In the genomic region with DNA sequence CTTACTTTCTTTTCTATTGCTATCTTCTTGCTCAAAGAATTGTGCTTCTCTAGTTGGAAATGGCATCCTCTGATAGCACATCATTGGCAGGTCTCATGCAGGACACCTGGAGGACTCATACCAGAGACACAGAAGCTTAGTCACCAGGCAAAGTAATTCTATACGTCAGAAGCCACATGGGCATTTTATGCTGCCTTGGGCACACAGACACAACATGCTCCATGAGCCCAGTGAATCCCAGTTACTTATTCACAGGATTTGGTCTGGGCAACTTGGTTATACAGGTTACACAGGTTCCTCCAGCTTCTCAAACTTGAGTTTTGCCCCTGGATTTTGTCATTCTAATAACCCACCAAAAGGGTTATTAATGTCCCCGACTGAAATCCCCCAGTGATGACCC, we compare ENCODE assay signal across 24 cellular contexts. TPM values are rescaled to one million over a fixed set of nuclear protein-coding genes. Genes with fewer than 3 reads are reported as not detected.
DNase-seq lines count a peak whose midpoint lies in the region; ATAC-seq, FAIRE-seq and TF ChIP-seq lines count a peak whose summit lies in the region.
"Had no signal": no experiment of that assay in that cellular context is flagged by ENCODE, and none has a peak within 500 bp of the region (broad histone marks: within the 10 kb centered on the region; RNA-seq: fewer than 3 reads in every experiment).

No MANE protein-coding gene starts in this region.

- 16 to 68% (median 37%) methylated on average over 2 of the region's 2 CpGs for WGBS in small intestine, 3 donors
- WGBS in GM23248 (ENCODE audit: low coverage in 1 of 2, low lambda C conversion rate in 2 of 2, missing lambda C conversion rate in 2 of 2), 2 experiments, result 50 to 54% methylated on average over 2 of the region's 2 CpGs

- no peak overlapping the region for H3K9ac ChIP-seq in GM23248
- H3K9ac ChIP-seq: neural progenitor cell had no signal

- no peaks in the 10 kb centered on the region for H3F3A ChIP-seq in GM23248 (ENCODE audit: insufficient read depth)

- H3K36me3 ChIP-seq in small intestine (ENCODE audit: control insufficient read depth in 2 of 2, insufficient read depth in 2 of 2, low read length in 2 of 2) (peaks cover 0 to 4% of the 10 kb centered on the region in 2 donors), GM23248 (ENCODE audit: low read depth) (no peaks in the 10 kb centered on the region)
- H3K36me3 ChIP-seq: neural progenitor cell, vagina had no signal

- no peaks in the 10 kb centered on the region for H3K4me1 Mint-ChIP-seq in activated naive CD8-positive, alpha-beta T cell treated with anti-CD3 and anti-CD28 coated beads, Interleukin-2, amount 50 U/mL, for 24 hours
- H3K4me1 Mint-ChIP-seq: activated naive CD8-positive, alpha-beta T cell treated with anti-CD3 and anti-CD28 coated beads, Interleukin-2, amount 10 ng/mL, durations not matched to agents 7 days and 5 days had no signal

- no peak overlapping the region for H3K27ac Mint-ChIP-seq in activated naive CD8-positive, alpha-beta T cell treated with anti-CD3 and anti-CD28 coated beads, Interleukin-2, amount 50 U/mL, for 24 hours
- H3K27ac Mint-ChIP-seq: activated naive CD8-positive, alpha-beta T cell treated with anti-CD3 and anti-CD28 coated beads, Interleukin-2, amount 10 ng/mL, durations not matched to agents 7 days and 5 days; neural progenitor cell; WTC11 had no signal

- ATAC-seq in foreskin keratinocyte, result peak; percentile 91
- ATAC-seq in activated naive CD8-positive, alpha-beta T cell treated with anti-CD3 and anti-CD28 coated beads, Interleukin-2, amount 50 U/mL, for 24 hours, result no peak
- ATAC-seq: WTC11 had no signal

- H3K4me1 ChIP-seq in foreskin keratinocyte, result peaks cover 32% of the 10 kb centered on the region
- H3K4me1 ChIP-seq in small intestine (ENCODE audit: control insufficient read depth in 2 of 2, insufficient read depth in 1 of 2, low read depth in 1 of 2, low read length in 1 of 2), result peaks cover 4% of the 10 kb centered on the region in 2 donors
- H3K4me1 ChIP-seq in GM23248 (ENCODE audit: insufficient read depth), result no peaks in the 10 kb centered on the region

- no peaks in the 10 kb centered on the region for H3K9me2 ChIP-seq in GM23248 (ENCODE audit: insufficient read depth)

- no peaks in the 10 kb centered on the region for H4K20me1 ChIP-seq in GM23248 (ENCODE audit: insufficient read depth)

- H3K27me3 Mint-ChIP-seq in activated naive CD8-positive, alpha-beta T cell treated with anti-CD3 and anti-CD28 coated beads, Interleukin-2, amount 50 U/mL, for 24 hours, result no peaks in the 10 kb centered on the region
- H3K27me3 Mint-ChIP-seq: progenitor cell of endocrine pancreas had no signal

- in situ Hi-C loops in GM23248 (cut with MboI), result no loop called here

- H3K27me3 ChIP-seq in foreskin keratinocyte (no peaks in the 10 kb centered on the region), small intestine (ENCODE audit: control insufficient read depth in 2 of 2, insufficient read depth in 2 of 2, low read length in 2 of 2) (no peaks in the 10 kb centered on the region), GM23248 (replicated peaks; ENCODE audit: insufficient read depth) (peaks cover 16% of the 10 kb centered on the region)
- H3K27me3 ChIP-seq: neural progenitor cell, vagina had no signal

- no peak overlapping the region for H3K4me3 Mint-ChIP-seq in activated naive CD8-positive, alpha-beta T cell treated with anti-CD3 and anti-CD28 coated beads, Interleukin-2, amount 50 U/mL, for 24 hours
- H3K4me3 Mint-ChIP-seq: activated naive CD8-positive, alpha-beta T cell treated with anti-CD3 and anti-CD28 coated beads, Interleukin-2, amount 10 ng/mL, durations not matched to agents 7 days and 5 days; neural progenitor cell; WTC11 had no signal

- TF ChIP-seq CTCF in foreskin keratinocyte (conservative IDR thresholded peaks at IDR 0.05), result no peak

- no peak overlapping the region for H3K4me2 ChIP-seq in GM23248 (ENCODE audit: unreplicated experiment)
- H3K4me2 ChIP-seq: neural progenitor cell had no signal

- H3K9me3 ChIP-seq in small intestine (ENCODE audit: control insufficient read depth, low read depth) (no peaks in the 10 kb centered on the region), GM23248 (ENCODE audit: low read depth) (no peaks in the 10 kb centered on the region)
- H3K9me3 ChIP-seq: vagina had no signal

- no peaks in the 10 kb centered on the region for H3K79me2 ChIP-seq in GM23248 (ENCODE audit: insufficient read depth)

- FAIRE-seq in RCC 7860 (lab: Jason Lieb, UNC) (no peak), small intestine (lab: Jason Lieb, UNC) (no peak)

- H3K27ac ChIP-seq in foreskin keratinocyte, result peak overlapping the region; percentile 85
- H3K27ac ChIP-seq in small intestine (ENCODE audit: low read depth in 1 of 2, low read length in 1 of 2), result no peak overlapping the region
- H3K27ac ChIP-seq in GM23248, result no peak overlapping the region
- H3K27ac ChIP-seq: C4-2B, neural progenitor cell, vagina had no signal

- H3K4me3 ChIP-seq in small intestine (ENCODE audit: low read depth in 1 of 2, low read length in 2 of 2) (no peak overlapping the region), GM23248 (no peak overlapping the region)
- H3K4me3 ChIP-seq: neural progenitor cell, vagina had no signal

- no peaks in the 10 kb centered on the region for H3K9me3 Mint-ChIP-seq in activated naive CD8-positive, alpha-beta T cell treated with anti-CD3 and anti-CD28 coated beads, Interleukin-2, amount 50 U/mL, for 24 hours
- H3K9me3 Mint-ChIP-seq: activated naive CD8-positive, alpha-beta T cell treated with anti-CD3 and anti-CD28 coated beads, Interleukin-2, amount 10 ng/mL, durations not matched to agents 7 days and 5 days; neural progenitor cell had no signal

- no peak overlapping the region for H2AFZ ChIP-seq in GM23248
- H2AFZ ChIP-seq: neural progenitor cell had no signal

- H3K36me3 Mint-ChIP-seq in activated naive CD8-positive, alpha-beta T cell treated with anti-CD3 and anti-CD28 coated beads, Interleukin-2, amount 50 U/mL, for 24 hours (ENCODE audit: low read depth), result no peaks in the 10 kb centered on the region
- H3K36me3 Mint-ChIP-seq: activated naive CD8-positive, alpha-beta T cell treated with anti-CD3 and anti-CD28 coated beads, Interleukin-2, amount 10 ng/mL, durations not matched to agents 7 days and 5 days; neural progenitor cell; WTC11 had no signal

- DNase-seq in HPDE6-E6E7 (ENCODE audit: extremely low spot score) (peak; percentile 56), RCC 7860 (ENCODE audit: low spot score) (peak; percentile 25), foreskin keratinocyte (peak; percentile 86 to 94), small intestine (peak; percentile 45), T-helper 9 cell (no peak), GM23248 (no peak)
- no peak for DNase-seq in activated naive CD8-positive, alpha-beta T cell treated with anti-CD3 and anti-CD28 coated beads, Interleukin-2, amount 50 U/mL, for 24 hours
- DNase-seq: activated CD4-positive, alpha-beta T cell treated with anti-CD3 and anti-CD28 coated beads, Interleukin-2, amount 50 U/mL, for 48 hours; activated effector memory CD4-positive, alpha-beta T cell treated with Interleukin-2 at 50 U/mL for 16 hours; activated naive CD8-positive, alpha-beta T cell treated with anti-CD3 and anti-CD28 coated beads, Interleukin-2, amount 10 ng/mL, durations not matched to agents 7 days and 5 days; DMS153; effector memory CD4-positive, alpha-beta T cell; head of caudate nucleus; Karpas-422; NCI-H1048; NCI-H187; NCI-H446; substantia nigra had no signal

RNA-seq across cellular contexts. Expression of gene RASSF6, which starts 7.1 kb away (rescaled TPM):
- total RNA-seq in foreskin keratinocyte, result 1.2 and 1.3 TPM in 2 replicates
- 0.45 and 0.69 TPM in 2 replicates for polyA plus RNA-seq in foreskin keratinocyte
- 10 to 100 TPM in 2 of 3 donors, 1 to 10 TPM in 1; 4.1 to 16.3 (median 14.6) TPM for polyA plus RNA-seq in small intestine
- not detected in 2 replicates for total RNA-seq in GM23248 (2014; rRNA removed; shearing (Covaris generic))
- not detected in 2 replicates for polyA plus RNA-seq in GM23248 (2016; fragmentation: Nextera tagmentation; extraction: Ambion mirVana)
- total RNA-seq: chondrocyte had no signal

Comparison
In these comparisons a context has a peak if more than half of its experiments do, and no peak if none do; other contexts are left out.
1. DNase-seq: peak in HPDE6-E6E7 (single experiment), RCC 7860 (single experiment), foreskin keratinocyte (2 of 2) and small intestine (single experiment); none in T-helper 9 cell (single experiment), activated naive CD8-positive, alpha-beta T cell treated with anti-CD3 and anti-CD28 coated beads, Interleukin-2, amount 50 U/mL, for 24 hours (single experiment) and GM23248 (single experiment).